Comparison of ENCODE assay signal across 2 cellular contexts in the genomic region with DNA sequence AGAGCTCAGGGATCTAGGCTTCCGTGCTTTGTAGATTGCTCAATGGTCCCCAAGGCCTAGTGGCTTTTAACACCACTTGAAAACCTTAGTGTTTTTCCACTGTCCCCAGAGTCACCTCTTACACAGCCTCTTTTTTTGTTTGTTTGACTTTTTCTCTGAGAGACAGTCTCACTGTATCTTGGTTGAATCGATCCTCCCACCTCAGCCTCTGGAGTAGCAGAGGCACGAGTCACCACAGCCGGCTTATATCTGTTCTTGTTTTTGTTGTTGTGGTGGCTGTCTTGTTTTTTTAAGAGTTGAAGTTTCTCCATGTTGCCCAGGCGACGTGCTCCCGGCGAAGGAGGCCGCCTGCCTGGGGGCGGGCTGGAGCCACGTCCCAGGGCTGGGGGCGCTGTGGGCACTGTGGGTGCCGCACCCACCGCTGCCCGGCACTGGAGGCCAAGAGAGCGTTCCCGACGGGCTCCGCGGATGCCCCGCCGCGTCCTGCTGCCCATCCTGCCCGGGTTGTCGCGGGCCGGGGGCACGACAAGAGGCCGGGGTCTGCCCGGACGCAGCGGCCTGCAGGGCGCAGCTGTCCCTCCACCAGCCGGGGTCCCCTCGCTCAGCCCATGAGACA. TPM values are rescaled to one million over a fixed set of nuclear protein-coding genes. Genes with fewer than 3 reads are reported as not detected.
"Had no signal": no experiment of that assay in that cellular context is flagged by ENCODE, and none has a peak within 500 bp of the region (broad histone marks: within the 10 kb centered on the region; RNA-seq: fewer than 3 reads in every experiment).

No MANE protein-coding gene starts in this region.

RNA-seq across cellular contexts. Expression of a gene that starts 8.4 kb away (rescaled TPM):
- polyA plus RNA-seq: adrenal gland, SK-N-SH had no signal
